8 cellular contexts compared by ENCODE assay signal in the genomic region with DNA sequence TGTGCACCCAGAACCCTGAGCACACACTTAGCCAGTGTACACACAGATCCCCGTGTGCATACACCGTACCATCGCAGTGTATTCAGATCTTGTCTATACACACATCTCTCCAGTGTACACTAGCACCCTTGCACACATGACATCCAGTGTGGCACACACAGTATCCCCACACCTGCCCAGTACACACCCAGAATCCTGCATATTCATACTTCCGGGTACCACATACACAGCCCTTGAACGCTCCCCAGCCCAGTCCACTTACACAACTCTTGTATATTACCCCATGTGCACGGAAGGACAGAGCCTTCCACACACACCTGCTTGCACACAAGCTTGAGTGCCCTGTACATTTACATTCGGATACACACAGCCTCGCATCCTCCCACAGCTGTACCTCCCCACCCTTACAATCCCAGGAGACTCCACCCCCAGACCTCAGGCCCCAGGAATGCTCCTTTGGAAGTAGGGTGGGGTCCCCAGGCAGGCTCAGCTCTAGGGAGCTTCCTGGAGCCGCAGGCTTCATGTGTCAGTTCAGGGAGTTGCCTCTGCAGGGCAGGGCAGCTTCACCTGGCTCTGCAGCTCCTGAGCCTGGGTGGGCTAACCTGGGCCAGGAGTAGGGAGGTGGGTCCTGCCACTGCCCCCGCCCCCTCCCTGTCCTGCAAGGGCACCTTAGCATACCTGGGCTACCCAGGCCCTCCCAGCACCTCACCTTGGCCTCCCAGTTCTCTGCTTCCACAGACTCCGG. TPM values are rescaled to one million over a fixed set of nuclear protein-coding genes. Genes with fewer than 3 reads are reported as not detected.
DNase-seq lines count a peak whose midpoint lies in the region; ATAC-seq and TF ChIP-seq lines count a peak whose summit lies in the region.

No MANE protein-coding gene starts in this region.

- no peak for TF ChIP-seq CTCF in AG04450 (IDR thresholded peaks at IDR 0.05; ENCODE audit: low read depth, low read length)
- no peak for TF ChIP-seq CTCF in endothelial cell (IDR thresholded peaks at IDR 0.05; ENCODE audit: unreplicated experiment)
- no peak for TF ChIP-seq CTCF in brain microvascular endothelial cell (IDR thresholded peaks at IDR 0.05; ENCODE audit: low read depth, low read length, missing control alignments)

- peaks cover 15% of the 10 kb centered on the region for H3K36me3 Mint-ChIP-seq in endothelial cell (ENCODE audit: low read depth, unreplicated experiment)
- no peaks in the 10 kb centered on the region for H3K36me3 Mint-ChIP-seq in natural killer cell treated with Interleukin-12 subunit alpha and Interleukin-12 subunit beta and Interleukin-15 and Interleukin-18, amount 100 ng/mL, for 72 hours

- H3K27me3 ChIP-seq in AG04450 (ENCODE audit: control insufficient read depth, insufficient read depth, low read length) (no peaks in the 10 kb centered on the region), brain microvascular endothelial cell (replicated peaks) (no peaks in the 10 kb centered on the region)

- peaks cover 37% of the 10 kb centered on the region for H3K4me1 Mint-ChIP-seq in endothelial cell (ENCODE audit: unreplicated experiment)
- H3K4me1 Mint-ChIP-seq in natural killer cell treated with Interleukin-12 subunit alpha and Interleukin-12 subunit beta and Interleukin-15 and Interleukin-18, amount 100 ng/mL, for 72 hours (ENCODE audit: low read depth in 2 of 2): peaks cover 41 to 42% of the 10 kb centered on the region in 2 donors

- peaks cover 10% of the 10 kb centered on the region for H3K27me3 Mint-ChIP-seq in endothelial cell (ENCODE audit: unreplicated experiment)
- no peaks in the 10 kb centered on the region for H3K27me3 Mint-ChIP-seq in natural killer cell treated with Interleukin-12 subunit alpha and Interleukin-12 subunit beta and Interleukin-15 and Interleukin-18, amount 100 ng/mL, for 72 hours

- H3K4me3 Mint-ChIP-seq in endothelial cell (ENCODE audit: unreplicated experiment): peak overlapping the region; percentile 40
- peak overlapping the region; percentile 23 for H3K4me3 Mint-ChIP-seq in natural killer cell treated with Interleukin-12 subunit alpha and Interleukin-12 subunit beta and Interleukin-15 and Interleukin-18, amount 100 ng/mL, for 72 hours

- CTCF ChIA-PET in AG04450 (lab: Charles Lee): interaction anchor here (0.6 to 6.3 kb wide), 43 partner anchors 11 to 1623 kb away, joined by 3 to 180 read pairs (median 6); a partner anchor contains a TSS

- in situ Hi-C loops in brain microvascular endothelial cell (cut with HindIII; ENCODE audit: low pct_ligation_motif_present, low sequenced_read_pairs): loop anchor here (25.0 kb wide), 1 partner anchor 145 kb away; no protein-coding TSS in a partner anchor

- POLR2A ChIA-PET in AG04450 (lab: Yijun Ruan, JAX): interaction anchor here (0.6 to 1.9 kb wide), 11 partner anchors 12 to 316 kb away, joined by 3 to 13 read pairs (median 5); a partner anchor contains a TSS

- no peaks in the 10 kb centered on the region for H3K9me3 ChIP-seq in AG04450 (ENCODE audit: control insufficient read depth, insufficient read depth, low read length)

- H3K27ac Mint-ChIP-seq in endothelial cell (ENCODE audit: unreplicated experiment): peak overlapping the region; percentile 19
- peak overlapping the region in 1 of 2 donors; percentile 7 for H3K27ac Mint-ChIP-seq in natural killer cell treated with Interleukin-12 subunit alpha and Interleukin-12 subunit beta and Interleukin-15 and Interleukin-18, amount 100 ng/mL, for 72 hours

- DNase-seq in AG04450 (ENCODE audit: low read depth, low spot score): no peak
- peak; percentile 78 for DNase-seq in LoVo (ENCODE audit: low spot score)
- DNase-seq in endothelial cell (ENCODE audit: low spot score): no peak
- no peak for DNase-seq in natural killer cell treated with Interleukin-12 subunit alpha and Interleukin-12 subunit beta and Interleukin-15 and Interleukin-18, amount 100 ng/mL, for 72 hours (ENCODE audit: low spot score)
- DNase-seq in brain microvascular endothelial cell: no peak
- no peak for DNase-seq in GOT3 (lab: John Stamatoyannopoulos, UW)
- DNase-seq in mesenteric fat pad (ENCODE audit: low spot score): no peak

- peaks cover 2% of the 10 kb centered on the region for H3K36me3 ChIP-seq in brain microvascular endothelial cell (replicated peaks)

- H3K27ac ChIP-seq in AG04450 (ENCODE audit: low read depth, low read length) (peak overlapping the region; percentile 43), brain microvascular endothelial cell (no peak overlapping the region)

- no peak overlapping the region for H3K4me3 ChIP-seq in AG04450 (ENCODE audit: low read depth, low read length)
- no peak overlapping the region for H3K4me3 ChIP-seq in brain microvascular endothelial cell (ENCODE audit: low read depth, low read length)

- H3K9me3 Mint-ChIP-seq in endothelial cell (ENCODE audit: unreplicated experiment): no peaks in the 10 kb centered on the region
- no peaks in the 10 kb centered on the region for H3K9me3 Mint-ChIP-seq in natural killer cell treated with Interleukin-12 subunit alpha and Interleukin-12 subunit beta and Interleukin-15 and Interleukin-18, amount 100 ng/mL, for 72 hours

- peak in 1 of 2 donors; percentile 1 for ATAC-seq in natural killer cell treated with Interleukin-12 subunit alpha and Interleukin-12 subunit beta and Interleukin-15 and Interleukin-18, amount 100 ng/mL, for 72 hours
- ATAC-seq in HG02642 (IDR thresholded peaks at IDR 0.05; ENCODE audit: poor library complexity, unreplicated experiment): no peak

RNA-seq across cellular contexts. Expression of a gene that starts 46.2 kb away (rescaled TPM):
- 2.8 and 3.0 TPM in 2 replicates for polyA plus RNA-seq in AG04450 (2011; rRNA removed)
- 3.7 and 5.3 TPM in 2 replicates for polyA minus RNA-seq in AG04450 (2011; rRNA and poly(A)+ RNA removed)
- total RNA-seq in endothelial cell (ENCODE audit: unreplicated experiment): 48.0 TPM
- total RNA-seq in natural killer cell treated with Interleukin-12 subunit alpha and Interleukin-12 subunit beta and Interleukin-15 and Interleukin-18, amount 100 ng/mL, for 72 hours: 10 to 100 TPM; 38.8 to 42.9 TPM
- total RNA-seq in mesenteric fat pad: 28.5 TPM
